Comparison of ENCODE assay signal across 11 cellular contexts in the genomic region with DNA sequence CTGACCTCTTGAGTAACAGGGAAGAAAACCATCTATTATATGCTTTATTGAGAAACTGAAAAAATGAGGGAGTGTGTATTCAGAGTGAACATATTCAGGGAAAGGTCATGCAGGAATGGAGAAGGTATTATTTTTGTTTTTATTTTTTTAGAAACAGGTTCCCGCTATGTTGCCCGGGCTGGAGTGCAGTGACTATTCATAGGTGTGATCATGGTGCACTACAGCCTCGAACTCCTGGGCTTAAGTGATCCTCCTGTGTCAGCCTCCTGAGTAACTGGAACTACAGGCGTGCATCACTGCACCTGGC. TPM values are rescaled to one million over a fixed set of nuclear protein-coding genes. Genes with fewer than 3 reads are reported as not detected.
DNase-seq lines count a peak whose midpoint lies in the region; ATAC-seq and TF ChIP-seq lines count a peak whose summit lies in the region.
"Had no signal": no experiment of that assay in that cellular context is flagged by ENCODE, and none has a peak within 500 bp of the region (broad histone marks: within the 10 kb centered on the region; RNA-seq: fewer than 3 reads in every experiment).

No MANE protein-coding gene starts in this region.

- H2AFZ ChIP-seq in IMR-90 (replicated peaks; ENCODE audit: low read length, poor library complexity) = no peak overlapping the region

- dilution Hi-C loops in IMR-90 (cut with HindIII; ENCODE audit: low sequenced_read_pairs, unreplicated experiment) = no loop called here

- H4K8ac ChIP-seq in IMR-90 (ENCODE audit: low read depth in 2 of 2, low read length in 2 of 2) = peak overlapping the region in 1 of 2 experiments; percentile 56; a peak in 1 of 4 replicates

- H3K27me3 ChIP-seq in IMR-90 (ENCODE audit: control insufficient read depth, insufficient read depth, low read length) (no peaks in the 10 kb centered on the region), vagina (no peaks in the 10 kb centered on the region)
- H3K27me3 ChIP-seq: left lung had no signal

- peaks cover 4% of the 10 kb centered on the region for H3K4me1 ChIP-seq in IMR-90 (ENCODE audit: control insufficient read depth, insufficient read depth, low read length)
- no peaks in the 10 kb centered on the region for H3K4me1 ChIP-seq in vagina

- peaks cover 10% of the 10 kb centered on the region for H3K4me1 Mint-ChIP-seq in activated naive CD4-positive, alpha-beta T cell treated with anti-CD3 and anti-CD28 coated beads, Interleukin-2, amount 10 ng/mL, durations not matched to agents 7 days and 5 days
- H3K4me1 Mint-ChIP-seq in central memory CD8-positive, alpha-beta T cell = peaks cover 18% of the 10 kb centered on the region

- H3K23ac ChIP-seq in IMR-90 (ENCODE audit: low read depth, low read length) = no peak overlapping the region

- H3K9me1 ChIP-seq in IMR-90 (ENCODE audit: insufficient read depth, low read length) = no peaks in the 10 kb centered on the region

- in situ Hi-C loops in IMR-90 (cut with MboI; ENCODE audit: low sequenced_read_pairs) = loop anchor here (5.0 to 10.0 kb wide), 2 partner anchors 142 to 260 kb away; no protein-coding TSS in a partner anchor

- no peak overlapping the region for H4K5ac ChIP-seq in IMR-90 (ENCODE audit: low read depth, low read length)

- CTCF ChIA-PET in activated naive CD4-positive, alpha-beta T cell treated with anti-CD3 and anti-CD28 coated beads, Interleukin-2, amount 10 ng/mL, durations not matched to agents 7 days and 5 days (lab: Charles Lee) = interaction anchor here (0.8 to 4.2 kb wide), 10 partner anchors 8 to 257 kb away, joined by 3 to 47 read pairs (median 4); partner anchors contain the start of gene RCE1
- CTCF ChIA-PET in IMR-90 (lab: Yijun Ruan, JAX) = interaction anchor here (1.0 to 1.2 kb wide), 2 partner anchors 14 to 140 kb away, joined by 4 to 5 read pairs; no protein-coding TSS in a partner anchor

- DNase-seq in activated naive CD4-positive, alpha-beta T cell treated with anti-CD3 and anti-CD28 coated beads, Interleukin-2, amount 10 ng/mL, durations not matched to agents 7 days and 5 days = no peak
- DNase-seq in activated naive CD4-positive, alpha-beta T cell treated with Interleukin-2 at 50 U/mL for 16 hours = no peak
- no peak for DNase-seq in IMR-90
- DNase-seq in central memory CD8-positive, alpha-beta T cell (ENCODE audit: low spot score in 2 of 2) = no peak
- no peak for DNase-seq in omental fat pad (ENCODE audit: low spot score)
- DNase-seq in vagina (ENCODE audit: extremely low spot score in 2 of 2) = no peak
- DNase-seq in NCI-H526 treated with DMSO at 0.1 percent for 48 hours (lab: John Stamatoyannopoulos, UW) = no peak
- DNase-seq: left lung; stimulated activated naive CD4-positive, alpha-beta T cell treated with Interleukin-2 at 50 U/mL for 16 hours had no signal

- BruUV-seq in IMR-90 (replicated peaks; lab: Mats Ljungman, UMichigan) = no TSS peak

- TF ChIP-seq RAD21 in IMR-90 (IDR thresholded peaks at IDR 0.05; ENCODE audit: low read length) = no peak

- TF ChIP-seq POLR2A in IMR-90 (IDR thresholded peaks at IDR 0.05; ENCODE audit: low read depth, low read length) = no peak
- TF ChIP-seq POLR2A in vagina (IDR thresholded peaks at IDR 0.05) = no peak

- ATAC-seq in IMR-90 (ENCODE audit: low read depth) (no peak), omental fat pad (ENCODE audit: low FRiP score) (peak; percentile 24), HG03565 (IDR thresholded peaks at IDR 0.05; ENCODE audit: unreplicated experiment) (no peak)
- ATAC-seq in central memory CD8-positive, alpha-beta T cell (replicated peaks; ENCODE audit: extremely low read depth, poor library complexity, severe bottlenecking) = no peak

- H4K20me1 ChIP-seq in IMR-90 (ENCODE audit: insufficient read depth, low read length) = no peaks in the 10 kb centered on the region; the same call in 1 of the 2 replicates

- H3K27ac Mint-ChIP-seq in activated naive CD4-positive, alpha-beta T cell treated with anti-CD3 and anti-CD28 coated beads, Interleukin-2, amount 10 ng/mL, durations not matched to agents 7 days and 5 days = peak overlapping the region; percentile 24
- H3K27ac Mint-ChIP-seq in central memory CD8-positive, alpha-beta T cell (ENCODE audit: low read depth) = peak overlapping the region; percentile 1
- H3K27ac Mint-ChIP-seq: activated T-cell treated with anti-CD3 and anti-CD28 coated beads, Interleukin-2, amount 50 U/mL, for 24 hours had no signal

- peak overlapping the region; percentile 17 for H2BK5ac ChIP-seq in IMR-90 (ENCODE audit: low read depth, low read length, poor library complexity, severe bottlenecking)

- no peak overlapping the region for H2BK15ac ChIP-seq in IMR-90 (ENCODE audit: low read depth, low read length)

- H3K14ac ChIP-seq in IMR-90 (replicated peaks; ENCODE audit: low read depth, low read length) = no peak overlapping the region

- no peak overlapping the region for H2BK20ac ChIP-seq in IMR-90 (ENCODE audit: low read depth, low read length)

- no peak for TF ChIP-seq CTCF in IMR-90 (conservative IDR thresholded peaks at IDR 0.05; ENCODE audit: low read depth, low read length)
- TF ChIP-seq CTCF in omental fat pad (IDR thresholded peaks at IDR 0.05) = no peak
- peak in 1 of 3 experiments; percentile 24 for TF ChIP-seq CTCF in vagina (IDR thresholded peaks at IDR 0.05)

- H2BK120ac ChIP-seq in IMR-90 (ENCODE audit: low read depth, low read length) = no peak overlapping the region

- H2AK5ac ChIP-seq in IMR-90 (ENCODE audit: low read depth, low read length) = no peak overlapping the region

- H3K4me3 ChIP-seq in IMR-90 (ENCODE audit: insufficient read depth, low read depth, low read length) (no peak overlapping the region), vagina (no peak overlapping the region)
- H3K4me3 ChIP-seq: left lung had no signal

- H3K9ac ChIP-seq in IMR-90 (ENCODE audit: low read depth, low read length) = no peak overlapping the region

- H3K9me3 Mint-ChIP-seq in activated naive CD4-positive, alpha-beta T cell treated with anti-CD3 and anti-CD28 coated beads, Interleukin-2, amount 10 ng/mL, durations not matched to agents 7 days and 5 days = no peaks in the 10 kb centered on the region
- H3K9me3 Mint-ChIP-seq in central memory CD8-positive, alpha-beta T cell = no peaks in the 10 kb centered on the region
- H3K9me3 Mint-ChIP-seq: activated T-cell treated with anti-CD3 and anti-CD28 coated beads, Interleukin-2, amount 50 U/mL, for 24 hours had no signal

- H3K36me3 ChIP-seq in IMR-90 (ENCODE audit: control insufficient read depth, insufficient read depth, low read length) (peaks cover 6% of the 10 kb centered on the region; the same call in 1 of the 2 replicates), vagina (no peaks in the 10 kb centered on the region)
- H3K36me3 ChIP-seq: left lung had no signal

- H3K56ac ChIP-seq in IMR-90 (ENCODE audit: extremely low read depth, insufficient read depth, low read length) = no peak overlapping the region

- H3K27ac ChIP-seq in IMR-90 (ENCODE audit: insufficient read depth, low read length) = peak overlapping the region; percentile 14; the same call in 1 of the 2 replicates
- no peak overlapping the region for H3K27ac ChIP-seq in vagina
- H3K27ac ChIP-seq: left lung had no signal

- H3K9me3 ChIP-seq in IMR-90 (ENCODE audit: control insufficient read depth, insufficient read depth, low read length) (no peaks in the 10 kb centered on the region), vagina (no peaks in the 10 kb centered on the region)
- H3K9me3 ChIP-seq: left lung had no signal

- no peak overlapping the region for H3K18ac ChIP-seq in IMR-90 (ENCODE audit: low read depth, low read length)

- peaks cover 10% of the 10 kb centered on the region for H3K36me3 Mint-ChIP-seq in activated naive CD4-positive, alpha-beta T cell treated with anti-CD3 and anti-CD28 coated beads, Interleukin-2, amount 10 ng/mL, durations not matched to agents 7 days and 5 days
- H3K36me3 Mint-ChIP-seq in central memory CD8-positive, alpha-beta T cell (ENCODE audit: insufficient read depth) = peaks cover 17% of the 10 kb centered on the region

- no peak overlapping the region for H2AK9ac ChIP-seq in IMR-90 (replicated peaks; ENCODE audit: low read depth, low read length, poor library complexity)

- H4K91ac ChIP-seq in IMR-90 (ENCODE audit: insufficient read depth, low read depth, low read length) = no peak overlapping the region

- POLR2A ChIA-PET in IMR-90 (lab: Charles Lee; ENCODE audit: unreplicated experiment) = interaction anchor here (0.6 kb wide), 1 partner anchor 142 kb away, joined by 3 read pairs; no protein-coding TSS in a partner anchor

- no peak overlapping the region for H3K4ac ChIP-seq in IMR-90 (ENCODE audit: low read depth, low read length)

- peaks cover 11 to 24% of the 10 kb centered on the region in 2 experiments; a peak in 3 of 4 replicates for H3K79me1 ChIP-seq in IMR-90 (ENCODE audit: low read depth in 1 of 2, low read length in 2 of 2)

- 63% methylated on average over 1 of the region's 4 CpGs; no CpG with 5 or more reads in 1 of the 2 experiments for WGBS in IMR-90 (ENCODE audit: extremely low coverage in 2 of 2, insufficient read length in 1 of 2), 2 experiments

- no peak overlapping the region for H3K4me2 ChIP-seq in IMR-90 (ENCODE audit: low read depth, low read length)

- H3K27me3 Mint-ChIP-seq in activated naive CD4-positive, alpha-beta T cell treated with anti-CD3 and anti-CD28 coated beads, Interleukin-2, amount 10 ng/mL, durations not matched to agents 7 days and 5 days = no peaks in the 10 kb centered on the region
- no peaks in the 10 kb centered on the region for H3K27me3 Mint-ChIP-seq in central memory CD8-positive, alpha-beta T cell
- H3K27me3 Mint-ChIP-seq: activated T-cell treated with anti-CD3 and anti-CD28 coated beads, Interleukin-2, amount 50 U/mL, for 24 hours had no signal

- intact Hi-C loops in IMR-90 (cut with micrococcal nuclease) = loop anchor here (1.0 to 2.0 kb wide), 4 partner anchors 140 to 426 kb away; no protein-coding TSS in a partner anchor
- intact Hi-C loops in vagina (cut with DNase I) = no loop called here

- no peak overlapping the region for H3K4me3 Mint-ChIP-seq in activated naive CD4-positive, alpha-beta T cell treated with anti-CD3 and anti-CD28 coated beads, Interleukin-2, amount 10 ng/mL, durations not matched to agents 7 days and 5 days
- H3K4me3 Mint-ChIP-seq in central memory CD8-positive, alpha-beta T cell = no peak overlapping the region
- H3K4me3 Mint-ChIP-seq: activated T-cell treated with anti-CD3 and anti-CD28 coated beads, Interleukin-2, amount 50 U/mL, for 24 hours had no signal

TF ChIP-seq in IMR-90, 13 proteins besides CTCF, POLR2A, EP300 and RAD21 (continues in another document):
- no peak for TF ChIP-seq MAFK (IDR thresholded peaks at IDR 0.05; ENCODE audit: low read depth, low read length)

RNA-seq across cellular contexts. Expression of gene RCE1, which starts 8.7 kb away (rescaled TPM):
- total RNA-seq in IMR-90 (2012; rRNA removed) (5.6 and 6.6 TPM in 2 replicates), omental fat pad (10 to 100 TPM; 12.8 to 20.4 (median 14.5) TPM), vagina (23.6 TPM)
- 19.4 and 21.1 TPM in 2 replicates for polyA plus RNA-seq in IMR-90 (2012; rRNA removed)
- 14.3 and 24.4 TPM in 2 replicates for polyA plus RNA-seq in IMR-90 (2012; cell fraction: cytosol; rRNA removed)
- 41.3 and 99.0 TPM in 2 replicates for polyA plus RNA-seq in IMR-90 (2012; cell fraction: nucleus; rRNA removed; ENCODE audit: low replicate concordance)

RNA-seq across cellular contexts. Expression of gene LRFN4, which starts 22.4 kb away (rescaled TPM):
- 6.1 and 7.8 TPM in 2 replicates for total RNA-seq in IMR-90 (2012; rRNA removed)
- polyA plus RNA-seq in IMR-90 (2012; rRNA removed) = 18.9 and 24.9 TPM in 2 replicates
- polyA plus RNA-seq in IMR-90 (2012; cell fraction: cytosol; rRNA removed) = 13.7 and 28.5 TPM in 2 replicates
- polyA plus RNA-seq in IMR-90 (2012; cell fraction: nucleus; rRNA removed; ENCODE audit: low replicate concordance) = 33.5 and 98.4 TPM in 2 replicates
- 10 to 100 TPM; 10.2 to 16.6 (median 12.4) TPM for total RNA-seq in omental fat pad
- total RNA-seq in vagina = 8.1 TPM
